ENCODE assay signal across 9 cellular contexts in genomic region chr5:177363565-177363964, GRCh38. TPM values are rescaled to one million over a fixed set of nuclear protein-coding genes. Genes with fewer than 3 reads are reported as not detected.
DNase-seq lines count a peak whose midpoint lies in the region; ATAC-seq and TF ChIP-seq lines count a peak whose summit lies in the region.
"Had no signal": no experiment of that assay in that cellular context is flagged by ENCODE, and none has a peak within 500 bp of the region (broad histone marks: within the 10 kb centered on the region; RNA-seq: fewer than 3 reads in every experiment).

No MANE protein-coding gene starts in this region.

- no peak for TF ChIP-seq POLR2A in HCT116 (IDR thresholded peaks at IDR 0.05; ENCODE audit: borderline replicate concordance, extremely low read depth, insufficient read depth, insufficient read length)

- no peak overlapping the region for H3K27ac ChIP-seq in HCT116 (ENCODE audit: low read depth, low read length)
- H3K27ac ChIP-seq in hepatocyte = no peak overlapping the region
- no peak overlapping the region for H3K27ac ChIP-seq in smooth muscle cell (ENCODE audit: low read depth)
- H3K27ac ChIP-seq in substantia nigra (ENCODE audit: low read depth, low read length, poor library complexity, severe bottlenecking) = no peak overlapping the region

- peaks cover 16 to 33% of the 10 kb centered on the region in 2 experiments; a peak in 3 of 4 replicates for H3K4me1 ChIP-seq in HCT116 (ENCODE audit: control insufficient read depth in 1 of 2, insufficient read depth in 2 of 2, low read length in 2 of 2)
- H3K4me1 ChIP-seq in hepatocyte (ENCODE audit: insufficient read depth) = peaks cover 29% of the 10 kb centered on the region
- peaks cover 25% of the 10 kb centered on the region for H3K4me1 ChIP-seq in smooth muscle cell (ENCODE audit: low read depth)

- ATAC-seq in HCT116 (no peak), HG03342 (IDR thresholded peaks at IDR 0.05; ENCODE audit: unreplicated experiment) (no peak)

- no TSS peak for BruUV-seq in HCT116 (replicated peaks; lab: Mats Ljungman, UMichigan)

- RAD21 ChIA-PET in HCT116 (lab: Charles Lee; ENCODE audit: low non-redundant PET in 1 of 2, low total read pairs in 2 of 2, uncharacterized antibody in 2 of 2, unreplicated experiment in 2 of 2) = interaction anchor here in 1 of 2 experiments (0.7 kb wide), 1 partner anchor 26 kb away, joined by 3 read pairs; no protein-coding TSS in a partner anchor

- DNase-seq in HCT116 (ENCODE audit: low read depth, low spot score) (no peak), hepatocyte (ENCODE audit: low spot score) (no peak), smooth muscle cell (lab: John Stamatoyannopoulos, UW; ENCODE audit: unreplicated experiment) (no peak), substantia nigra (lab: John Stamatoyannopoulos, UW) (no peak), AG08395 (ENCODE audit: low spot score) (no peak)
- DNase-seq: occipital lobe, SHP77 had no signal

- CTCF ChIA-PET in HCT116 (lab: Charles Lee) = interaction anchor here (1.6 to 1.8 kb wide), 2 partner anchors 27 to 39 kb away, joined by 3 to 5 read pairs; no protein-coding TSS in a partner anchor

- peak overlapping the region; percentile 92 for H3K4me2 ChIP-seq in HCT116 (ENCODE audit: low read length)
- H3K4me2 ChIP-seq in hepatocyte = peak overlapping the region; percentile 91
- H3K4me2 ChIP-seq in smooth muscle cell = peak overlapping the region; percentile 87

- H2AFZ ChIP-seq in HCT116 (ENCODE audit: low read depth, low read length, poor library complexity, severe bottlenecking) (no peak overlapping the region), hepatocyte (peak overlapping the region; percentile 88), smooth muscle cell (ENCODE audit: low read depth) (no peak overlapping the region)

- H3K36me3 ChIP-seq in HCT116 (ENCODE audit: control insufficient read depth in 1 of 2, insufficient read depth in 2 of 2, low read length in 2 of 2) = no peaks in the 10 kb centered on the region
- H3K36me3 ChIP-seq in hepatocyte (replicated peaks; ENCODE audit: insufficient read depth, low read depth) = no peaks in the 10 kb centered on the region
- no peaks in the 10 kb centered on the region for H3K36me3 ChIP-seq in smooth muscle cell (ENCODE audit: low read depth)

- no peaks in the 10 kb centered on the region for H3K9me2 ChIP-seq in HCT116 (ENCODE audit: insufficient read depth)
- no peaks in the 10 kb centered on the region for H3K9me2 ChIP-seq in hepatocyte (replicated peaks; ENCODE audit: insufficient read depth)

- no peak for TF ChIP-seq RAD21 in HCT116 (IDR thresholded peaks at IDR 0.05; ENCODE audit: low read depth)

- H3K27me3 ChIP-seq in HCT116 (ENCODE audit: insufficient read depth, low read length) = no peaks in the 10 kb centered on the region
- no peaks in the 10 kb centered on the region for H3K27me3 ChIP-seq in hepatocyte
- H3K27me3 ChIP-seq in smooth muscle cell (ENCODE audit: low read depth) = no peaks in the 10 kb centered on the region

- POLR2A ChIA-PET in HCT116 (lab: Charles Lee) = interaction anchor here (0.7 kb wide), 1 partner anchor 12 kb away, joined by 3 read pairs; no protein-coding TSS in a partner anchor

- no peaks in the 10 kb centered on the region for H3K9me3 ChIP-seq in HCT116 (ENCODE audit: control insufficient read depth in 1 of 2, insufficient read depth in 1 of 2, low read depth in 1 of 2, low read length in 2 of 2)
- no peaks in the 10 kb centered on the region for H3K9me3 ChIP-seq in hepatocyte (ENCODE audit: low read depth)
- no peaks in the 10 kb centered on the region for H3K9me3 ChIP-seq in smooth muscle cell (replicated peaks; ENCODE audit: low read depth)

- TF ChIP-seq CTCF in HCT116 (IDR thresholded peaks at IDR 0.05 in 2 of 3, conservative IDR thresholded peaks at IDR 0.05 in 1 of 3; ENCODE audit: borderline replicate concordance in 1 of 3, insufficient read depth in 1 of 3, low read depth in 2 of 3, low read length in 2 of 3) (no peak), WI38 (IDR thresholded peaks at IDR 0.05; ENCODE audit: low read depth, low read length) (no peak), hepatocyte (IDR thresholded peaks at IDR 0.05; ENCODE audit: poor library complexity) (no peak), smooth muscle cell (IDR thresholded peaks at IDR 0.05; ENCODE audit: borderline replicate concordance, insufficient read depth, poor library complexity, severe bottlenecking) (no peak)

- no peaks in the 10 kb centered on the region for H3F3A ChIP-seq in smooth muscle cell (ENCODE audit: low read depth)

- H3K9ac ChIP-seq in HCT116 (ENCODE audit: low read length) (no peak overlapping the region), smooth muscle cell (ENCODE audit: low read depth) (no peak overlapping the region)

- H4K20me1 ChIP-seq in HCT116 (ENCODE audit: insufficient read depth) (no peaks in the 10 kb centered on the region), hepatocyte (ENCODE audit: insufficient read depth, poor library complexity, severe bottlenecking) (no peaks in the 10 kb centered on the region), smooth muscle cell (ENCODE audit: low read depth) (no peaks in the 10 kb centered on the region)

- H3K4me3 ChIP-seq in HCT116 (replicated peaks in 1 of 2; ENCODE audit: low read depth in 1 of 2, low read length in 2 of 2) (peak overlapping the region; percentile 48 to 58), WI38 (ENCODE audit: low read depth, low read length) (peak overlapping the region; percentile 44), hepatocyte (peak overlapping the region; percentile 57), smooth muscle cell (peak overlapping the region; percentile 50)

- no peaks in the 10 kb centered on the region for H3K79me2 ChIP-seq in HCT116 (ENCODE audit: insufficient read depth, low read length)
- no peaks in the 10 kb centered on the region for H3K79me2 ChIP-seq in hepatocyte
- no peaks in the 10 kb centered on the region for H3K79me2 ChIP-seq in smooth muscle cell (ENCODE audit: low read depth)

- intact Hi-C loops in HCT116 (cut with micrococcal nuclease) = no loop called here

- WGBS in hepatocyte (ENCODE audit: low lambda C conversion rate, missing lambda C conversion rate) = 57% methylated on average over 10 of the region's 10 CpGs
- 59% methylated on average over 10 of the region's 10 CpGs for WGBS in smooth muscle cell (ENCODE audit: low lambda C conversion rate)

TF ChIP-seq in HCT116, 20 proteins besides CTCF, POLR2A, EP300 and RAD21 (continues in another document):
- TF ChIP-seq JUND (IDR thresholded peaks at IDR 0.05) = no peak
- no peak for TF ChIP-seq ZFX (IDR thresholded peaks at IDR 0.05)
- TF ChIP-seq YY1 (IDR thresholded peaks at IDR 0.05; ENCODE audit: extremely low read depth, insufficient replicate concordance, low read depth, low read length) = no peak
- no peak for TF ChIP-seq REST (IDR thresholded peaks at IDR 0.05; ENCODE audit: low read depth)
- no peak for TF ChIP-seq CEBPB (IDR thresholded peaks at IDR 0.05; ENCODE audit: low read depth)
- TF ChIP-seq MAX (IDR thresholded peaks at IDR 0.05) = no peak

RNA-seq across cellular contexts. Expression of gene RGS14, which starts 5.8 kb away (rescaled TPM):
- total RNA-seq in HCT116 (2021; ENCODE audit: unreplicated experiment) = 9.4 TPM
- polyA plus RNA-seq in HCT116 (2012) = 12.3 and 12.9 TPM in 2 replicates
- total RNA-seq in hepatocyte = 26.1 and 36.5 TPM in 2 replicates
- 30.7 and 37.0 TPM in 2 replicates for polyA plus RNA-seq in hepatocyte
- 6.0 and 38.5 TPM in 2 replicates for total RNA-seq in smooth muscle cell
- 23.3 and 23.8 TPM in 2 replicates for polyA plus RNA-seq in smooth muscle cell

RNA-seq across cellular contexts. Expression of gene LMAN2, which starts 12.1 kb away (rescaled TPM):
- total RNA-seq in HCT116 (2021; ENCODE audit: unreplicated experiment) (128 TPM), hepatocyte (357 and 366 TPM in 2 replicates), smooth muscle cell (178 and 241 TPM in 2 replicates)
- 233 and 234 TPM in 2 replicates for polyA plus RNA-seq in HCT116 (2012)
- polyA plus RNA-seq in hepatocyte (381 and 391 TPM in 2 replicates), smooth muscle cell (236 and 253 TPM in 2 replicates)

RNA-seq across cellular contexts. Expression of gene SLC34A1, which starts 20.7 kb away (rescaled TPM):
- not detected for total RNA-seq in HCT116 (2021; ENCODE audit: unreplicated experiment)
- 0.02 and 0.09 TPM in 2 replicates for polyA plus RNA-seq in HCT116 (2012)
- 0.12 TPM in 1 of 2 replicates, not detected in the other for total RNA-seq in hepatocyte
- 0.33 TPM in 1 of 2 replicates, not detected in the other for polyA plus RNA-seq in hepatocyte
- not detected in 2 replicates for total RNA-seq in smooth muscle cell
- not detected in 2 replicates for polyA plus RNA-seq in smooth muscle cell
- total RNA-seq: occipital lobe had no signal

RNA-seq across cellular contexts. Expression of gene PFN3, which starts 36.9 kb away (rescaled TPM):
- not detected for total RNA-seq in HCT116 (2021; ENCODE audit: unreplicated experiment)
- not detected in 2 replicates for polyA plus RNA-seq in HCT116 (2012)
- total RNA-seq in hepatocyte = not detected in 2 replicates
- not detected in 2 replicates for polyA plus RNA-seq in hepatocyte
- not detected in 2 replicates for total RNA-seq in smooth muscle cell
- not detected in 2 replicates for polyA plus RNA-seq in smooth muscle cell
- total RNA-seq: occipital lobe had no signal

RNA-seq across cellular contexts. Expression of gene F12, which starts 45.8 kb away (rescaled TPM):
- total RNA-seq in HCT116 (2021; ENCODE audit: unreplicated experiment) = 30.0 TPM
- 46.8 and 58.1 TPM in 2 replicates for polyA plus RNA-seq in HCT116 (2012)
- total RNA-seq in hepatocyte = 16.5 and 18.2 TPM in 2 replicates
- polyA plus RNA-seq in hepatocyte = 46.6 and 49.8 TPM in 2 replicates
- total RNA-seq in smooth muscle cell = 1.8 and 3.6 TPM in 2 replicates
- polyA plus RNA-seq in smooth muscle cell = 10.4 and 15.0 TPM in 2 replicates
